Comparison of ENCODE assay signal across 27 cellular contexts in genomic region chr2:15811367-15811766, GRCh38.
DNase-seq lines count a peak whose midpoint lies in the region; ATAC-seq and TF ChIP-seq lines count a peak whose summit lies in the region.
"Had no signal": no experiment of that assay in that cellular context is flagged by ENCODE, and none has a peak within 500 bp of the region (broad histone marks: within the 10 kb centered on the region; RNA-seq: fewer than 3 reads in every experiment).

No MANE protein-coding gene starts in this region.

- peaks cover 14% of the 10 kb centered on the region for H3K4me1 ChIP-seq in Caco-2
- no peaks in the 10 kb centered on the region for H3K4me1 ChIP-seq in upper lobe of right lung
- H3K4me1 ChIP-seq: prostate gland had no signal

- H3K27me3 Mint-ChIP-seq in Caco-2 (ENCODE audit: insufficient read depth, unreplicated experiment) (no peaks in the 10 kb centered on the region), nephron (ENCODE audit: low read depth) (peaks cover 41% of the 10 kb centered on the region)
- H3K27me3 Mint-ChIP-seq: activated CD4-positive, alpha-beta T cell treated with anti-CD3 and anti-CD28 coated beads, Interleukin-2, amount 10 ng/mL, durations not matched to agents 24 days and 14 days had no signal

- H3K36me3 Mint-ChIP-seq in Caco-2 (ENCODE audit: insufficient read depth, unreplicated experiment) (no peaks in the 10 kb centered on the region), nephron (ENCODE audit: low read depth) (no peaks in the 10 kb centered on the region)

- BruUV-seq in Caco-2 (replicated peaks; lab: Mats Ljungman, UMichigan): no TSS peak

- H3K4me3 Mint-ChIP-seq in Caco-2 (ENCODE audit: unreplicated experiment): no peak overlapping the region
- no peak overlapping the region for H3K4me3 Mint-ChIP-seq in nephron
- H3K4me3 Mint-ChIP-seq: activated CD4-positive, alpha-beta T cell treated with anti-CD3 and anti-CD28 coated beads, Interleukin-2, amount 10 ng/mL, durations not matched to agents 24 days and 14 days; activated naive CD4-positive, alpha-beta T cell treated with anti-CD3 and anti-CD28 coated beads for 36 hours; activated T-cell treated with anti-CD3 and anti-CD28 coated beads, Interleukin-2, amount 50 U/mL, for 72 hours; B cell; T-helper 17 cell had no signal

- DNase-seq in Caco-2: peak; percentile 23 to 53
- DNase-seq in NCI-H226: peak; percentile 64
- peak; percentile 81 for DNase-seq in glomerular visceral epithelial cell (ENCODE audit: extremely low spot score)
- no peak for DNase-seq in GM03348 (ENCODE audit: low spot score)
- no peak for DNase-seq in activated CD4-positive, alpha-beta T cell treated with anti-CD3 and anti-CD28 coated beads for 1 hour
- DNase-seq in upper lobe of right lung: no peak
- DNase-seq: activated CD4-positive, alpha-beta T cell treated with anti-CD3 and anti-CD28 coated beads, Interleukin-2, amount 10 ng/mL, durations not matched to agents 24 days and 14 days; activated naive CD4-positive, alpha-beta T cell treated with anti-CD3 and anti-CD28 coated beads for 36 hours; activated T-cell treated with anti-CD3 and anti-CD28 coated beads, Interleukin-2, amount 50 U/mL, for 72 hours; amniotic stem cell; cortex of kidney; DMS53; GF-D8; Karpas-422; left ventricle myocardium inferior; MV-4-11; NCI-H1694; NCI-H2171; NCI-H524; NK-92 treated with Interleukin-12 subunit alpha and Interleukin-12 subunit beta, amount 100 ng/mL, for 24 hours; stimulated activated CD8-positive, alpha-beta memory T cell treated with anti-CD3 and anti-CD28 coated beads, Interleukin-4, amount 100 ng/mL, for 48 hours; T-helper 17 cell; trophoblast cell had no signal

- intact Hi-C loops in Caco-2 (cut with micrococcal nuclease; ENCODE audit: unreplicated experiment): loop anchor here (1.0 to 5.0 kb wide), 2 partner anchors 10 to 66 kb away; no protein-coding TSS in a partner anchor
- intact Hi-C loops in upper lobe of right lung (cut with DNase I): no loop called here

- no peak overlapping the region for H3K27ac ChIP-seq in upper lobe of right lung
- H3K27ac ChIP-seq: left ventricle myocardium inferior, prostate gland had no signal

- CTCF ChIA-PET in Caco-2 (lab: Charles Lee): no interaction called here

- ATAC-seq in HG03196 (IDR thresholded peaks at IDR 0.05; ENCODE audit: unreplicated experiment): no peak
- no peak for ATAC-seq in upper lobe of right lung
- ATAC-seq: activated T-cell treated with anti-CD3 and anti-CD28 coated beads, Interleukin-2, amount 50 U/mL, for 72 hours; T-helper 17 cell had no signal

- TF ChIP-seq CTCF in Caco-2 (IDR thresholded peaks at IDR 0.05; ENCODE audit: insufficient read depth in 1 of 2, low read depth in 1 of 2, low read length in 1 of 2, severe bottlenecking in 1 of 2, unreplicated experiment in 1 of 2) (no peak), nephron (IDR thresholded peaks at IDR 0.05; ENCODE audit: unreplicated experiment in 3 of 3) (no peak), upper lobe of right lung (IDR thresholded peaks at IDR 0.05) (no peak)

- peak overlapping the region; percentile 52 for H3K27ac Mint-ChIP-seq in Caco-2 (ENCODE audit: unreplicated experiment)
- peak overlapping the region; percentile 74 to 96 (median 89) for H3K27ac Mint-ChIP-seq in nephron
- H3K27ac Mint-ChIP-seq: activated CD4-positive, alpha-beta T cell treated with anti-CD3 and anti-CD28 coated beads, Interleukin-2, amount 10 ng/mL, durations not matched to agents 24 days and 14 days; activated naive CD4-positive, alpha-beta T cell treated with anti-CD3 and anti-CD28 coated beads for 36 hours; activated T-cell treated with anti-CD3 and anti-CD28 coated beads, Interleukin-2, amount 50 U/mL, for 72 hours; B cell; T-helper 17 cell had no signal

- H3K4me1 Mint-ChIP-seq in Caco-2 (ENCODE audit: low read depth, unreplicated experiment) (no peaks in the 10 kb centered on the region), nephron (peaks cover 76% of the 10 kb centered on the region)
- H3K4me1 Mint-ChIP-seq: activated CD4-positive, alpha-beta T cell treated with anti-CD3 and anti-CD28 coated beads, Interleukin-2, amount 10 ng/mL, durations not matched to agents 24 days and 14 days; B cell; T-helper 17 cell had no signal

- H3K9me3 Mint-ChIP-seq in Caco-2 (ENCODE audit: unreplicated experiment) (no peaks in the 10 kb centered on the region), nephron (no peaks in the 10 kb centered on the region)
- H3K9me3 Mint-ChIP-seq: activated CD4-positive, alpha-beta T cell treated with anti-CD3 and anti-CD28 coated beads, Interleukin-2, amount 10 ng/mL, durations not matched to agents 24 days and 14 days; activated naive CD4-positive, alpha-beta T cell treated with anti-CD3 and anti-CD28 coated beads for 36 hours; activated T-cell treated with anti-CD3 and anti-CD28 coated beads, Interleukin-2, amount 50 U/mL, for 72 hours had no signal

- no peaks in the 10 kb centered on the region for H3K36me3 ChIP-seq in Caco-2 (ENCODE audit: control insufficient read depth, insufficient read depth, low read length)
- no peaks in the 10 kb centered on the region for H3K36me3 ChIP-seq in upper lobe of right lung
- H3K36me3 ChIP-seq: left ventricle myocardium inferior, prostate gland had no signal

- POLR2A ChIA-PET in Caco-2 (lab: Charles Lee): no interaction called here

- H3K27me3 ChIP-seq in Caco-2 (replicated peaks; ENCODE audit: control insufficient read depth, insufficient read depth, low read length) (no peaks in the 10 kb centered on the region), upper lobe of right lung (no peaks in the 10 kb centered on the region)

- no peaks in the 10 kb centered on the region for H3K9me3 ChIP-seq in Caco-2
- H3K9me3 ChIP-seq in upper lobe of right lung: no peaks in the 10 kb centered on the region
- H3K9me3 ChIP-seq: left ventricle myocardium inferior, prostate gland had no signal

- no peak overlapping the region for H3K4me3 ChIP-seq in Caco-2 (ENCODE audit: low read depth, low read length)
- no peak overlapping the region for H3K4me3 ChIP-seq in upper lobe of right lung
- H3K4me3 ChIP-seq: left ventricle myocardium inferior, prostate gland had no signal

Comparison
In these comparisons a context has a peak if more than half of its experiments do, and no peak if none do; other contexts are left out.
1. DNase-seq: peak in Caco-2 (2 of 2), NCI-H226 (single experiment) and glomerular visceral epithelial cell (single experiment); none in GM03348 (single experiment), activated CD4-positive, alpha-beta T cell treated with anti-CD3 and anti-CD28 coated beads for 1 hour (single experiment) and upper lobe of right lung (single experiment).